Comparison of ENCODE assay signal across 8 cellular contexts in the genomic region with DNA sequence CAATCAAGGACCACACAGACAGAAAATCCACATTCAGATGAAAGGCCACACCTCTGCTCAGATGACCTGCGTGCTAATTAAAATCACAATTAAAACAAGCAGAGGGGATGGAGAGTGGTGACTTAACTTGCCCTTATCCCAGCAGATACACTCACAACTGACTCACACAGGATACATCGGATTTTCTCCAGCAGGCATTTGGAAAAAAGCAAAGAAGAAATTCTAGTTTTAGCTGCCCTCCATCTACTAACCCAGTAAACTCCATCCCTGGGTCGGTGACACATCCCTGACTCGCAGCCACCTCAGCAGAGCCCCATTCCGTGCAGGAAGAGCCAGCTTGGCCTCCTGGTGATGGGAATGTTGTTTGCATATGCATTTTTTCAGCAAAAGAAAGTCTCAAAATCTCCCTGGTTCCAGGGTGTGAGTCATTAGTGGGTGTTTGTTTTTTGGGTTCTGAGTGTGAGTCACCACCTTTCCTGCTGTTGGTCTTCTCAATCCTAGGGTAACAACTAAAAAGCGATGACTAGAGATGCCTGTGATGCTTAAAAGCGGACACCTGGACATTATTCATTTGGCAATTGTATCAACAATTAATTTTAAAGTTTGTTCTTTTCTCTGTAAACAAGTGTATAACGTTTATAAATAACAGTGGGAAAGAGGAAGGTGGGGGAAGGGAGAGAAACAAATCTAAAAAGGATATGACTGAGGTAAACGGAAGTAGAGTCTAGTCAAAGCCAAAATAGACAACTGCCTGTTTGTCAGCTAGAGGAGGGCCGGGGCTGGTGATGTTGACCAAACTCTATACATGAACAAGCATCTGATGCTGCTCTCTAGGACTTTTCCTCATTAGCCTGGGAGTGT. TPM values are rescaled to one million over a fixed set of nuclear protein-coding genes. Genes with fewer than 3 reads are reported as not detected.
DNase-seq lines count a peak whose midpoint lies in the region; ATAC-seq and TF ChIP-seq lines count a peak whose summit lies in the region.

No MANE protein-coding gene starts in this region.

- H3K27me3 ChIP-seq in CD4-positive, CD25-positive, alpha-beta regulatory T cell (ENCODE audit: control insufficient read depth, insufficient read depth, low read length): no peaks in the 10 kb centered on the region
- H3K27me3 ChIP-seq in esophagus squamous epithelium: no peaks in the 10 kb centered on the region
- H3K27me3 ChIP-seq in naive thymus-derived CD4-positive, alpha-beta T cell (ENCODE audit: control insufficient read depth in 2 of 2, insufficient read depth in 2 of 2, low read length in 2 of 2): no peaks in the 10 kb centered on the region
- no peaks in the 10 kb centered on the region for H3K27me3 ChIP-seq in vagina

- peak in 2 of 3 donors; percentile 20 to 67 for DNase-seq in CD4-positive, CD25-positive, alpha-beta regulatory T cell
- peak; percentile 32 for DNase-seq in activated CD8-positive, alpha-beta T cell treated with anti-CD3 and anti-CD28 coated beads, Interleukin-2, amount 10 ng/mL, durations not matched to agents 7 days and 5 days
- DNase-seq in esophagus squamous epithelium (lab: John Stamatoyannopoulos, UW): no peak
- DNase-seq in naive thymus-derived CD4-positive, alpha-beta T cell: peak in 1 of 9 donors; percentile 24
- DNase-seq in vagina (ENCODE audit: extremely low spot score in 2 of 2): peak in 1 of 2 donors; percentile 93
- DNase-seq in RPMI8226: no peak

- H3K4me3 Mint-ChIP-seq in CD4-positive, CD25-positive, alpha-beta regulatory T cell: peak overlapping the region; percentile 45 to 78 (median 58)
- H3K4me3 Mint-ChIP-seq in IgD-negative memory B cell: peak overlapping the region in 3 of 4 donors; percentile 71 to 92 (median 82)
- H3K4me3 Mint-ChIP-seq in activated CD8-positive, alpha-beta T cell treated with anti-CD3 and anti-CD28 coated beads, Interleukin-2, amount 10 ng/mL, durations not matched to agents 7 days and 5 days: no peak overlapping the region
- H3K4me3 Mint-ChIP-seq in naive thymus-derived CD4-positive, alpha-beta T cell: peak overlapping the region in 3 of 10 donors; percentile 18 to 49 (median 31)

- H3K27ac ChIP-seq in CD4-positive, CD25-positive, alpha-beta regulatory T cell (ENCODE audit: insufficient read depth, low read length, poor library complexity, severe bottlenecking): no peak overlapping the region
- H3K27ac ChIP-seq in esophagus squamous epithelium: peak overlapping the region; percentile 60 to 87 (median 78)
- no peak overlapping the region for H3K27ac ChIP-seq in naive thymus-derived CD4-positive, alpha-beta T cell (ENCODE audit: low read depth, low read length)
- H3K27ac ChIP-seq in vagina: peak overlapping the region; percentile 79

- H3K9me3 Mint-ChIP-seq in CD4-positive, CD25-positive, alpha-beta regulatory T cell: no peaks in the 10 kb centered on the region
- no peaks in the 10 kb centered on the region for H3K9me3 Mint-ChIP-seq in IgD-negative memory B cell
- H3K9me3 Mint-ChIP-seq in activated CD8-positive, alpha-beta T cell treated with anti-CD3 and anti-CD28 coated beads, Interleukin-2, amount 10 ng/mL, durations not matched to agents 7 days and 5 days (ENCODE audit: insufficient read depth): no peaks in the 10 kb centered on the region
- H3K9me3 Mint-ChIP-seq in naive thymus-derived CD4-positive, alpha-beta T cell: no peaks in the 10 kb centered on the region

- no peaks in the 10 kb centered on the region for H3K9me3 ChIP-seq in CD4-positive, CD25-positive, alpha-beta regulatory T cell (ENCODE audit: control insufficient read depth in 2 of 2, low read length in 2 of 2)
- H3K9me3 ChIP-seq in esophagus squamous epithelium (no peaks in the 10 kb centered on the region), vagina (no peaks in the 10 kb centered on the region)
- no peaks in the 10 kb centered on the region for H3K9me3 ChIP-seq in naive thymus-derived CD4-positive, alpha-beta T cell (ENCODE audit: control insufficient read depth in 2 of 3, low read length in 3 of 3)

- WGBS in esophagus squamous epithelium, 2 donors: 18 to 21% methylated on average over 8 to 10 of the region's 10 CpGs

- H3K4me1 ChIP-seq in CD4-positive, CD25-positive, alpha-beta regulatory T cell (ENCODE audit: control insufficient read depth, insufficient read depth, low read length, poor library complexity, severe bottlenecking): peaks cover 16% of the 10 kb centered on the region
- H3K4me1 ChIP-seq in esophagus squamous epithelium (peaks cover 18 to 36% (median 36%) of the 10 kb centered on the region in 3 donors), vagina (peaks cover 26% of the 10 kb centered on the region)
- peaks cover 0 to 11% of the 10 kb centered on the region in 2 donors for H3K4me1 ChIP-seq in naive thymus-derived CD4-positive, alpha-beta T cell (ENCODE audit: control insufficient read depth in 2 of 2, insufficient read depth in 2 of 2, low read length in 2 of 2)

- no peaks in the 10 kb centered on the region for H3K36me3 ChIP-seq in CD4-positive, CD25-positive, alpha-beta regulatory T cell (ENCODE audit: control insufficient read depth, insufficient read depth, low read length)
- no peaks in the 10 kb centered on the region for H3K36me3 ChIP-seq in esophagus squamous epithelium
- H3K36me3 ChIP-seq in naive thymus-derived CD4-positive, alpha-beta T cell (ENCODE audit: control insufficient read depth in 2 of 3, insufficient read depth in 3 of 3, low read length in 3 of 3): no peaks in the 10 kb centered on the region
- H3K36me3 ChIP-seq in vagina: no peaks in the 10 kb centered on the region

- CTCF ChIA-PET in activated CD8-positive, alpha-beta T cell treated with anti-CD3 and anti-CD28 coated beads, Interleukin-2, amount 10 ng/mL, durations not matched to agents 7 days and 5 days (lab: Charles Lee): no interaction called here
- CTCF ChIA-PET in naive thymus-derived CD4-positive, alpha-beta T cell (lab: Charles Lee): no interaction called here

- no peaks in the 10 kb centered on the region for H3K27me3 Mint-ChIP-seq in CD4-positive, CD25-positive, alpha-beta regulatory T cell
- H3K27me3 Mint-ChIP-seq in IgD-negative memory B cell: peaks cover 3% of the 10 kb centered on the region
- no peaks in the 10 kb centered on the region for H3K27me3 Mint-ChIP-seq in activated CD8-positive, alpha-beta T cell treated with anti-CD3 and anti-CD28 coated beads, Interleukin-2, amount 10 ng/mL, durations not matched to agents 7 days and 5 days (ENCODE audit: low read depth)
- H3K27me3 Mint-ChIP-seq in naive thymus-derived CD4-positive, alpha-beta T cell: no peaks in the 10 kb centered on the region

- peak overlapping the region; percentile 80 to 96 (median 89) for H3K27ac Mint-ChIP-seq in CD4-positive, CD25-positive, alpha-beta regulatory T cell
- H3K27ac Mint-ChIP-seq in IgD-negative memory B cell: peak overlapping the region; percentile 69 to 86 (median 83)
- peak overlapping the region; percentile 82 for H3K27ac Mint-ChIP-seq in activated CD8-positive, alpha-beta T cell treated with anti-CD3 and anti-CD28 coated beads, Interleukin-2, amount 10 ng/mL, durations not matched to agents 7 days and 5 days
- peak overlapping the region in 4 of 9 donors; percentile 61 to 89 (median 82) for H3K27ac Mint-ChIP-seq in naive thymus-derived CD4-positive, alpha-beta T cell

- no peaks in the 10 kb centered on the region for H3K36me3 Mint-ChIP-seq in CD4-positive, CD25-positive, alpha-beta regulatory T cell
- peaks cover 3% of the 10 kb centered on the region for H3K36me3 Mint-ChIP-seq in IgD-negative memory B cell
- no peaks in the 10 kb centered on the region for H3K36me3 Mint-ChIP-seq in activated CD8-positive, alpha-beta T cell treated with anti-CD3 and anti-CD28 coated beads, Interleukin-2, amount 10 ng/mL, durations not matched to agents 7 days and 5 days (ENCODE audit: low read depth)
- H3K36me3 Mint-ChIP-seq in naive thymus-derived CD4-positive, alpha-beta T cell: peaks cover 0 to 2% (median 0%) of the 10 kb centered on the region in 5 donors

- peak overlapping the region; percentile 62 for H3K4me3 ChIP-seq in CD4-positive, CD25-positive, alpha-beta regulatory T cell (ENCODE audit: low read depth, low read length)
- H3K4me3 ChIP-seq in esophagus squamous epithelium (no peak overlapping the region), vagina (no peak overlapping the region)
- peak overlapping the region; percentile 22 for H3K4me3 ChIP-seq in naive thymus-derived CD4-positive, alpha-beta T cell (ENCODE audit: low read length)

- intact Hi-C loops in esophagus squamous epithelium (cut with DNase I) (no loop called here), vagina (cut with DNase I) (no loop called here)
- intact Hi-C loops in naive thymus-derived CD4-positive, alpha-beta T cell (cut with micrococcal nuclease): loop anchor here (2.0 to 10.0 kb wide), 4 partner anchors 49 to 113 kb away; partner anchors contain the start of gene SLC4A7 (in 2 of the 2)

- POLR2A ChIA-PET in activated CD8-positive, alpha-beta T cell treated with anti-CD3 and anti-CD28 coated beads, Interleukin-2, amount 10 ng/mL, durations not matched to agents 7 days and 5 days (lab: Charles Lee): interaction anchor here (0.6 kb wide), 1 partner anchor 759 kb away, joined by 3 read pairs; no protein-coding TSS in a partner anchor
- POLR2A ChIA-PET in naive thymus-derived CD4-positive, alpha-beta T cell (lab: Charles Lee): no interaction called here

- TF ChIP-seq CTCF in esophagus squamous epithelium (IDR thresholded peaks at IDR 0.05) (peak in 4 of 6 experiments; percentile 23 to 63 (median 46)), vagina (IDR thresholded peaks at IDR 0.05) (peak in 1 of 3 experiments; percentile 10)

- peak; percentile 75 to 85 for ATAC-seq in CD4-positive, CD25-positive, alpha-beta regulatory T cell (ENCODE audit: low read depth in 2 of 2)
- ATAC-seq in GM19463 (IDR thresholded peaks at IDR 0.05; ENCODE audit: unreplicated experiment): peak; percentile 74
- ATAC-seq in activated CD8-positive, alpha-beta T cell treated with anti-CD3 and anti-CD28 coated beads, Interleukin-2, amount 10 ng/mL, durations not matched to agents 7 days and 5 days: peak; percentile 76
- ATAC-seq in naive thymus-derived CD4-positive, alpha-beta T cell: peak; percentile 88

- peak in 1 of 4 donors; percentile 6 for TF ChIP-seq POLR2A in esophagus squamous epithelium (IDR thresholded peaks at IDR 0.05)
- TF ChIP-seq POLR2A in vagina (IDR thresholded peaks at IDR 0.05): no peak

- peaks cover 8 to 29% (median 18%) of the 10 kb centered on the region in 4 donors for H3K4me1 Mint-ChIP-seq in CD4-positive, CD25-positive, alpha-beta regulatory T cell
- peaks cover 20 to 27% (median 21%) of the 10 kb centered on the region in 3 donors for H3K4me1 Mint-ChIP-seq in IgD-negative memory B cell
- H3K4me1 Mint-ChIP-seq in activated CD8-positive, alpha-beta T cell treated with anti-CD3 and anti-CD28 coated beads, Interleukin-2, amount 10 ng/mL, durations not matched to agents 7 days and 5 days (ENCODE audit: low read depth): peaks cover 13% of the 10 kb centered on the region
- H3K4me1 Mint-ChIP-seq in naive thymus-derived CD4-positive, alpha-beta T cell: peaks cover 8 to 22% (median 11%) of the 10 kb centered on the region in 7 donors

RNA-seq across cellular contexts. Expression of gene SLC4A7, which starts 49.8 kb away (rescaled TPM):
- 103 TPM for total RNA-seq in CD4-positive, CD25-positive, alpha-beta regulatory T cell
- 10 to 100 TPM; 25.2 to 29.2 (median 27.0) TPM for polyA plus RNA-seq in CD4-positive, CD25-positive, alpha-beta regulatory T cell
- 10.6 TPM for polyA plus RNA-seq in IgD-negative memory B cell
- 10 to 100 TPM; 31.9 to 32.9 TPM for total RNA-seq in activated CD8-positive, alpha-beta T cell treated with anti-CD3 and anti-CD28 coated beads, Interleukin-2, amount 10 ng/mL, durations not matched to agents 7 days and 5 days
- total RNA-seq in esophagus squamous epithelium (10 to 100 TPM; 17.2 to 50.4 (median 30.5) TPM), vagina (61.1 TPM)
- total RNA-seq in naive thymus-derived CD4-positive, alpha-beta T cell: 10 to 100 TPM; 34.9 to 69.1 (median 41.5) TPM
- polyA plus RNA-seq in naive thymus-derived CD4-positive, alpha-beta T cell: 10 to 100 TPM in 1 of 2 donors, 1 to 10 TPM in 1; 9.3 to 10.8 TPM

Comparison
In these comparisons a context has a peak if more than half of its experiments do, and no peak if none do; other contexts are left out.
1. DNase-seq: peak in CD4-positive, CD25-positive, alpha-beta regulatory T cell (2 of 3) and activated CD8-positive, alpha-beta T cell treated with anti-CD3 and anti-CD28 coated beads, Interleukin-2, amount 10 ng/mL, durations not matched to agents 7 days and 5 days (single experiment); none in esophagus squamous epithelium (single experiment) and RPMI8226 (single experiment).
2. H3K27ac ChIP-seq: peak in esophagus squamous epithelium (4 of 4) and vagina (single experiment); none in CD4-positive, CD25-positive, alpha-beta regulatory T cell (single experiment) and naive thymus-derived CD4-positive, alpha-beta T cell (single experiment).
3. H3K4me3 ChIP-seq: peak in CD4-positive, CD25-positive, alpha-beta regulatory T cell (single experiment) and naive thymus-derived CD4-positive, alpha-beta T cell (single experiment); none in esophagus squamous epithelium (0 of 4) and vagina (0 of 2).
4. intact Hi-C loops: an anchor here in naive thymus-derived CD4-positive, alpha-beta T cell (2.0 to 10.0 kb wide); none called in esophagus squamous epithelium and vagina.
5. Peak in every context shown above with its lines, with median percentiles within 50 percentile points of each other: ATAC-seq.